6 cellular contexts compared by ENCODE assay signal in genomic region chr4:932713-933070, GRCh38. TPM values are rescaled to one million over a fixed set of nuclear protein-coding genes. Genes with fewer than 3 reads are reported as not detected.
A peak's percentile ranks its signal among the peaks of the same experiment; 100 is the strongest.
DNase-seq lines count a peak whose midpoint lies in the region; ATAC-seq, FAIRE-seq and TF ChIP-seq lines count a peak whose summit lies in the region.

No MANE protein-coding gene starts in this region.

- TF ChIP-seq CTCF in CD14-positive monocyte (IDR thresholded peaks at IDR 0.05) (no peak), KMS-11 (conservative IDR thresholded peaks at IDR 0.05; ENCODE audit: low read depth, low read length) (no peak)

- H3K4me1 ChIP-seq in KMS-11 (ENCODE audit: low read depth, poor library complexity, severe bottlenecking), result peaks cover 11% of the 10 kb centered on the region
- peaks cover 4 to 13% of the 10 kb centered on the region in 2 donors for H3K4me1 ChIP-seq in small intestine (ENCODE audit: control insufficient read depth in 2 of 2, insufficient read depth in 1 of 2, low read depth in 1 of 2, low read length in 1 of 2)

- peaks cover 42% of the 10 kb centered on the region for H3K79me2 ChIP-seq in KMS-11 (ENCODE audit: insufficient read depth, low read depth)

- WGBS in small intestine, 3 donors, result 2 to 5% (median 4%) methylated on average over 11 of the region's 11 CpGs

- H3K36me3 Mint-ChIP-seq in CD14-positive monocyte, result peaks cover 1 to 13% of the 10 kb centered on the region in 2 donors

- peak overlapping the region; percentile 96 to 98 for H3K4me3 Mint-ChIP-seq in CD14-positive monocyte

- H3K27me3 ChIP-seq in KMS-11 (ENCODE audit: insufficient read depth, low read depth), result no peaks in the 10 kb centered on the region
- no peaks in the 10 kb centered on the region for H3K27me3 ChIP-seq in small intestine (ENCODE audit: control insufficient read depth in 2 of 2, insufficient read depth in 2 of 2, low read length in 2 of 2)

- H3K9ac ChIP-seq in KMS-11, result peak overlapping the region; percentile 78; the same call in 1 of the 2 replicates

- intact Hi-C loops in CD14-positive monocyte (cut with micrococcal nuclease), result loop anchor here in 1 of 2 donors (5.0 to 10.0 kb wide), 2 partner anchors 238 to 360 kb away; no protein-coding TSS in a partner anchor

- no peaks in the 10 kb centered on the region for H3K9me3 Mint-ChIP-seq in CD14-positive monocyte

- ATAC-seq in HG02610 (IDR thresholded peaks at IDR 0.05; ENCODE audit: unreplicated experiment), result no peak
- no peak for ATAC-seq in GM21367 (IDR thresholded peaks at IDR 0.05; ENCODE audit: unreplicated experiment)

- H2AFZ ChIP-seq in KMS-11 (ENCODE audit: low read depth), result peak overlapping the region; percentile 71

- peak overlapping the region; percentile 63; the same call in 1 of the 2 replicates for H3K27ac ChIP-seq in KMS-11
- peak overlapping the region; percentile 81 for H3K27ac ChIP-seq in epithelial cell of prostate
- peak overlapping the region; percentile 88 to 98 for H3K27ac ChIP-seq in small intestine (ENCODE audit: low read depth in 1 of 2, low read length in 1 of 2)

- DNase-seq in CD14-positive monocyte (ENCODE audit: low spot score) (no peak), epithelial cell of prostate (ENCODE audit: low read depth, low spot score) (no peak), small intestine (no peak)

- peaks cover 0 to 3% (median 3%) of the 10 kb centered on the region in 3 donors for H3K27me3 Mint-ChIP-seq in CD14-positive monocyte (ENCODE audit: low read depth in 3 of 3)

- no peaks in the 10 kb centered on the region for H4K20me1 ChIP-seq in KMS-11 (ENCODE audit: insufficient read depth)

- no peaks in the 10 kb centered on the region for H3K36me3 ChIP-seq in KMS-11 (ENCODE audit: insufficient read depth)
- H3K36me3 ChIP-seq in small intestine (ENCODE audit: control insufficient read depth in 2 of 2, insufficient read depth in 2 of 2, low read length in 2 of 2), result no peaks in the 10 kb centered on the region

- no peaks in the 10 kb centered on the region for H3K9me3 ChIP-seq in small intestine (ENCODE audit: control insufficient read depth, low read depth)

- peak overlapping the region; percentile 73; the same call in 1 of the 2 replicates for H3K4me2 ChIP-seq in KMS-11

- no peak overlapping the region for H3K4me3 ChIP-seq in KMS-11 (IDR thresholded peaks at IDR 0.05; ENCODE audit: insufficient read depth, low read depth, low read length)
- peak overlapping the region; percentile 75 to 99 for H3K4me3 ChIP-seq in small intestine (ENCODE audit: low read depth in 1 of 2, low read length in 2 of 2)

- no peak for FAIRE-seq in small intestine (lab: Jason Lieb, UNC)

- peak overlapping the region; percentile 95 to 99 (median 97) for H3K27ac Mint-ChIP-seq in CD14-positive monocyte

- peaks cover 69% of the 10 kb centered on the region for H3K4me1 Mint-ChIP-seq in CD14-positive monocyte

RNA-seq across cellular contexts. Expression of gene TMEM175, which starts 0.4 kb away (rescaled TPM):
- polyA plus RNA-seq in CD14-positive monocyte (10 to 100 TPM; 18.9 to 20.7 TPM), small intestine (10 to 100 TPM; 23.1 to 29.5 (median 25.4) TPM)

RNA-seq across cellular contexts. Expression of gene GAK, which starts 0.6 kb away (rescaled TPM):
- polyA plus RNA-seq in CD14-positive monocyte (10 to 100 TPM; 40.3 to 54.9 TPM), small intestine (100 to 1,000 TPM; 173 to 463 (median 287) TPM)

RNA-seq across cellular contexts. Expression of gene DGKQ, which starts 40.7 kb away (rescaled TPM):
- 1 to 10 TPM in 1 of 2 donors, under 1 TPM in 1; 0.58 to 2.4 TPM for polyA plus RNA-seq in CD14-positive monocyte
- 10 to 100 TPM; 18.9 to 42.3 (median 31.6) TPM for polyA plus RNA-seq in small intestine

RNA-seq across cellular contexts. Expression of gene IDUA, which starts 54.2 kb away (rescaled TPM):
- polyA plus RNA-seq in CD14-positive monocyte, result 1 to 10 TPM; 6.4 to 8.5 TPM
- polyA plus RNA-seq in small intestine, result 10 to 100 TPM; 10.8 to 13.2 (median 13.0) TPM

Comparison
In these comparisons a context has a peak if more than half of its experiments do, and no peak if none do; other contexts are left out.
1. RNA of gene DGKQ, which starts 40.7 kb away (polyA plus RNA-seq): 18.9 to 42.3 TPM in small intestine; 0.58 to 2.4 TPM in CD14-positive monocyte; every median in the first group is over 4 times any median in the second.
2. Peak in every context shown above with its lines, with median percentiles within 50 percentile points of each other: H3K27ac ChIP-seq.